ENCODE assay signal across 8 cellular contexts in genomic region chr20:58908216-58908615, GRCh38. TPM values are rescaled to one million over a fixed set of nuclear protein-coding genes. Genes with fewer than 3 reads are reported as not detected.
DNase-seq lines count a peak whose midpoint lies in the region; ATAC-seq, FAIRE-seq and TF ChIP-seq lines count a peak whose summit lies in the region.

No MANE protein-coding gene starts in this region.

- CTCF ChIA-PET in activated CD4-positive, alpha-beta T cell treated with anti-CD3 and anti-CD28 coated beads, Interleukin-2, amount 10 ng/mL, durations not matched to agents 7 days and 5 days (lab: Charles Lee) = interaction anchor here (1.3 kb wide), 1 partner anchor 12 kb away, joined by 4 read pairs; no protein-coding TSS in a partner anchor
- CTCF ChIA-PET in activated B cell treated with CpG ODN at 0.5 μM for 24 hours (lab: Charles Lee) = interaction anchor here (1.9 kb wide), 1 partner anchor 300 kb away, joined by 5 read pairs; no protein-coding TSS in a partner anchor

- H3K36me3 Mint-ChIP-seq in activated CD4-positive, alpha-beta T cell treated with anti-CD3 and anti-CD28 coated beads, Interleukin-2, amount 10 ng/mL, durations not matched to agents 7 days and 5 days (ENCODE audit: low read depth) = peaks cover 82% of the 10 kb centered on the region
- H3K36me3 Mint-ChIP-seq in activated B cell treated with CpG ODN at 0.5 μM for 24 hours (ENCODE audit: low read depth) = peaks cover 82% of the 10 kb centered on the region
- H3K36me3 Mint-ChIP-seq in immature natural killer cell = peaks cover 36 to 67% (median 51%) of the 10 kb centered on the region in 3 donors

- H3K27me3 Mint-ChIP-seq in activated CD4-positive, alpha-beta T cell treated with anti-CD3 and anti-CD28 coated beads, Interleukin-2, amount 10 ng/mL, durations not matched to agents 7 days and 5 days = no peaks in the 10 kb centered on the region
- no peaks in the 10 kb centered on the region for H3K27me3 Mint-ChIP-seq in activated B cell treated with CpG ODN at 0.5 μM for 24 hours
- H3K27me3 Mint-ChIP-seq in immature natural killer cell (ENCODE audit: low read depth in 3 of 3) = peaks cover 3 to 4% (median 3%) of the 10 kb centered on the region in 3 donors

- DNase-seq in activated CD4-positive, alpha-beta T cell treated with anti-CD3 and anti-CD28 coated beads, Interleukin-2, amount 10 ng/mL, durations not matched to agents 7 days and 5 days = no peak
- DNase-seq in activated CD4-positive, alpha-beta T cell treated with anti-CD3 and anti-CD28 coated beads, Interleukin-2, amount 50 U/mL, for 1 hour = no peak
- no peak for DNase-seq in activated B cell treated with CpG ODN at 0.5 μM for 24 hours
- no peak for DNase-seq in immature natural killer cell
- DNase-seq in AG08396 (ENCODE audit: low spot score) = no peak
- no peak for DNase-seq in GM19239 (ENCODE audit: insufficient read length, low spot score)
- no peak for DNase-seq in foreskin fibroblast

- H3K9me3 Mint-ChIP-seq in activated CD4-positive, alpha-beta T cell treated with anti-CD3 and anti-CD28 coated beads, Interleukin-2, amount 10 ng/mL, durations not matched to agents 7 days and 5 days = no peaks in the 10 kb centered on the region
- H3K9me3 Mint-ChIP-seq in activated B cell treated with CpG ODN at 0.5 μM for 24 hours = no peaks in the 10 kb centered on the region
- no peaks in the 10 kb centered on the region for H3K9me3 Mint-ChIP-seq in immature natural killer cell

- peak overlapping the region; percentile 85 for H3K27ac Mint-ChIP-seq in activated CD4-positive, alpha-beta T cell treated with anti-CD3 and anti-CD28 coated beads, Interleukin-2, amount 10 ng/mL, durations not matched to agents 7 days and 5 days
- H3K27ac Mint-ChIP-seq in activated B cell treated with CpG ODN at 0.5 μM for 24 hours (peak overlapping the region; percentile 97), immature natural killer cell (peak overlapping the region; percentile 85 to 95 (median 91))

- H3K4me1 Mint-ChIP-seq in activated CD4-positive, alpha-beta T cell treated with anti-CD3 and anti-CD28 coated beads, Interleukin-2, amount 10 ng/mL, durations not matched to agents 7 days and 5 days = peaks cover 75% of the 10 kb centered on the region
- peaks cover 60% of the 10 kb centered on the region for H3K4me1 Mint-ChIP-seq in activated B cell treated with CpG ODN at 0.5 μM for 24 hours
- peaks cover 54 to 68% of the 10 kb centered on the region in 2 donors for H3K4me1 Mint-ChIP-seq in immature natural killer cell

- ATAC-seq in activated B cell treated with CpG ODN at 0.5 μM for 24 hours (ENCODE audit: low read depth) = peak; percentile 13

- peak overlapping the region; percentile 66 for H3K4me3 Mint-ChIP-seq in activated CD4-positive, alpha-beta T cell treated with anti-CD3 and anti-CD28 coated beads, Interleukin-2, amount 10 ng/mL, durations not matched to agents 7 days and 5 days
- H3K4me3 Mint-ChIP-seq in activated B cell treated with CpG ODN at 0.5 μM for 24 hours (peak overlapping the region; percentile 82), immature natural killer cell (peak overlapping the region; percentile 59 to 90 (median 84))

- peak overlapping the region in 1 of 2 donors; percentile 2 for H3K4me3 ChIP-seq in foreskin fibroblast (ENCODE audit: low read depth in 1 of 2, low read length in 2 of 2)

- POLR2A ChIA-PET in activated CD4-positive, alpha-beta T cell treated with anti-CD3 and anti-CD28 coated beads, Interleukin-2, amount 10 ng/mL, durations not matched to agents 7 days and 5 days (lab: Charles Lee) = no interaction called here
- POLR2A ChIA-PET in activated B cell treated with CpG ODN at 0.5 μM for 24 hours (lab: Charles Lee) = interaction anchor here (0.7 to 4.0 kb wide), 15 partner anchors 10 to 256 kb away, joined by 3 to 47 read pairs (median 9); partner anchors contain the start of genes ATP5F1E, NELFCD and PRELID3B

- intact Hi-C loops in activated B cell treated with CpG ODN at 0.5 μM for 24 hours (cut with micrococcal nuclease) = loop anchor here (1.0 to 10.0 kb wide), 3 partner anchors 44 to 1203 kb away; partner anchors contain the start of gene PRELID3B

- no peak for FAIRE-seq in GM19239 (lab: Jason Lieb, UNC)

- H3K27ac ChIP-seq in temporal lobe (ENCODE audit: low read depth, low read length) = peak overlapping the region; percentile 71

- no peak for TF ChIP-seq CTCF in activated B cell treated with CpG ODN at 0.5 μM for 24 hours (IDR thresholded peaks at IDR 0.05)
- TF ChIP-seq CTCF in foreskin fibroblast (IDR thresholded peaks at IDR 0.05; ENCODE audit: low read depth, low read length) = no peak

RNA-seq across cellular contexts. Expression of gene GNAS, which starts 55.7 kb away (rescaled TPM):
- total RNA-seq in activated CD4-positive, alpha-beta T cell treated with anti-CD3 and anti-CD28 coated beads, Interleukin-2, amount 10 ng/mL, durations not matched to agents 7 days and 5 days = 1,000 to 10,000 TPM; 1,022 to 1,326 TPM
- total RNA-seq in activated B cell treated with CpG ODN at 0.5 μM for 24 hours (784 and 849 TPM in 2 replicates), temporal lobe (498 TPM)
- polyA plus RNA-seq in immature natural killer cell = 100 to 1,000 TPM in 2 of 3 donors, 10 to 100 TPM in 1; 70.1 to 127 (median 107) TPM

RNA-seq across cellular contexts. Expression of gene GNAS-AS1, which starts 57.5 kb away (rescaled TPM):
- total RNA-seq in activated CD4-positive, alpha-beta T cell treated with anti-CD3 and anti-CD28 coated beads, Interleukin-2, amount 10 ng/mL, durations not matched to agents 7 days and 5 days = 1 to 10 TPM in 1 of 2 experiments, under 1 TPM in 1; 0.96 to 1.5 TPM
- total RNA-seq in activated B cell treated with CpG ODN at 0.5 μM for 24 hours (1.4 and 1.5 TPM in 2 replicates), temporal lobe (0.49 TPM)
- not detected for polyA plus RNA-seq in immature natural killer cell
